Comparison of ENCODE assay signal across 28 cellular contexts in genomic region chr5:27532305-27532704, GRCh38.
"Had no signal": no experiment of that assay in that cellular context is flagged by ENCODE, and none has a peak within 500 bp of the region (broad histone marks: within the 10 kb centered on the region; RNA-seq: fewer than 3 reads in every experiment).

No MANE protein-coding gene starts in this region.

- DNase-seq: naive thymus-derived CD4-positive, alpha-beta T cell; natural killer cell; occipital lobe; ovary; posterior cingulate gyrus; psoas muscle; right cardiac atrium; stimulated activated CD4-positive, alpha-beta T cell treated with anti-CD3 and anti-CD28 coated beads, Interleukin-1b, Interleukin-23, amount 100 ng/mL, for 48 hours; stimulated activated CD4-positive, alpha-beta T cell treated with anti-CD3 and anti-CD28 coated beads, Interleukin-4, amount 100 ng/mL, for 1 hour; stimulated activated CD4-positive, alpha-beta T cell treated with anti-CD3 and anti-CD28 coated beads, Interleukin-4, amount 100 ng/mL, for 4 hours; stimulated activated CD8-positive, alpha-beta memory T cell treated with anti-CD3 and anti-CD28 coated beads, Interleukin-4, amount 100 ng/mL, for 48 hours; stimulated activated naive CD4-positive, alpha-beta T cell; stimulated activated naive CD8-positive, alpha-beta T cell treated with anti-CD3 and anti-CD28 coated beads, Interleukin-15, amount 100 ng/mL, for 72 hours; stimulated activated naive CD8-positive, alpha-beta T cell treated with anti-CD3 and anti-CD28 coated beads, Interleukin-15, Interleukin-2, amounts not matched to agents 100 U/mL and 50 U/mL, for 24 hours; testis; tibial artery; transverse colon; upper lobe of right lung; uterus had no signal

- H3K27ac ChIP-seq: neural progenitor cell, ovary, parathyroid adenoma, psoas muscle, skin epidermis, suprapubic skin, testis, tibial artery, transverse colon, upper lobe of right lung, uterus had no signal

- H3K27ac Mint-ChIP-seq: naive thymus-derived CD4-positive, alpha-beta T cell; natural killer cell; nephron; neural progenitor cell; progenitor cell of endocrine pancreas; stimulated activated memory B cell treated with anti-CD40 and anti-IgM and Interleukin-4, amounts not matched to agents 10 μg/mL and 1 μg/mL and 100 μg/mL, for 72 hours; stimulated activated naive CD8-positive, alpha-beta T cell treated with anti-CD3 and anti-CD28 coated beads, Interleukin-15, amount 100 ng/mL, for 72 hours; type B pancreatic cell had no signal

- H3K4me1 Mint-ChIP-seq: naive thymus-derived CD4-positive, alpha-beta T cell; natural killer cell; nephron; neural progenitor cell; stimulated activated memory B cell treated with anti-CD40 and anti-IgM and Interleukin-4, amounts not matched to agents 10 μg/mL and 1 μg/mL and 100 μg/mL, for 72 hours; stimulated activated naive CD8-positive, alpha-beta T cell treated with anti-CD3 and anti-CD28 coated beads, Interleukin-15, amount 100 ng/mL, for 72 hours had no signal

- H3K9me3 ChIP-seq: ovary, psoas muscle, suprapubic skin, testis, tibial artery, upper lobe of right lung, uterus had no signal

- H3K4me3 ChIP-seq: neural progenitor cell, ovary, psoas muscle, skin epidermis, suprapubic skin, testis, tibial artery, transverse colon, upper lobe of right lung, uterus had no signal

- H3K36me3 ChIP-seq: neural progenitor cell, ovary, suprapubic skin, tibial artery, transverse colon, upper lobe of right lung, uterus had no signal

- H3K27me3 ChIP-seq: neural progenitor cell, ovary, suprapubic skin, testis, tibial artery, transverse colon, upper lobe of right lung, uterus had no signal

- H3K4me3 Mint-ChIP-seq: naive thymus-derived CD4-positive, alpha-beta T cell; natural killer cell; nephron; neural progenitor cell; stimulated activated memory B cell treated with anti-CD40 and anti-IgM and Interleukin-4, amounts not matched to agents 10 μg/mL and 1 μg/mL and 100 μg/mL, for 72 hours; stimulated activated naive CD8-positive, alpha-beta T cell treated with anti-CD3 and anti-CD28 coated beads, Interleukin-15, amount 100 ng/mL, for 72 hours; type B pancreatic cell had no signal

- H3K4me1 ChIP-seq: neural progenitor cell, parathyroid adenoma, psoas muscle, suprapubic skin, testis, tibial artery, transverse colon, upper lobe of right lung, uterus had no signal

- H3K9me3 Mint-ChIP-seq: neural progenitor cell; stimulated activated memory B cell treated with anti-CD40 and anti-IgM and Interleukin-4, amounts not matched to agents 10 μg/mL and 1 μg/mL and 100 μg/mL, for 72 hours; type B pancreatic cell had no signal

- ATAC-seq: naive thymus-derived CD4-positive, alpha-beta T cell; natural killer cell; psoas muscle; right cardiac atrium; sciatic nerve; stimulated activated memory B cell treated with anti-CD40 and anti-IgM and Interleukin-4, amounts not matched to agents 10 μg/mL and 1 μg/mL and 100 μg/mL, for 72 hours; stimulated activated naive CD8-positive, alpha-beta T cell treated with anti-CD3 and anti-CD28 coated beads, Interleukin-15, amount 100 ng/mL, for 72 hours; stimulated activated naive CD8-positive, alpha-beta T cell treated with anti-CD3 and anti-CD28 coated beads, Interleukin-15, Interleukin-2, amounts not matched to agents 100 U/mL and 50 U/mL, for 24 hours; upper lobe of right lung had no signal

- H3K4me2 ChIP-seq: neural progenitor cell had no signal

- H3K36me3 Mint-ChIP-seq: naive thymus-derived CD4-positive, alpha-beta T cell; neural progenitor cell; stimulated activated memory B cell treated with anti-CD40 and anti-IgM and Interleukin-4, amounts not matched to agents 10 μg/mL and 1 μg/mL and 100 μg/mL, for 72 hours; type B pancreatic cell had no signal

- H3K79me2 ChIP-seq: parathyroid adenoma had no signal

- H2AFZ ChIP-seq: neural progenitor cell, parathyroid adenoma had no signal

- H3K27me3 Mint-ChIP-seq: naive thymus-derived CD4-positive, alpha-beta T cell; progenitor cell of endocrine pancreas; stimulated activated memory B cell treated with anti-CD40 and anti-IgM and Interleukin-4, amounts not matched to agents 10 μg/mL and 1 μg/mL and 100 μg/mL, for 72 hours; stimulated activated naive CD8-positive, alpha-beta T cell treated with anti-CD3 and anti-CD28 coated beads, Interleukin-15, amount 100 ng/mL, for 72 hours had no signal

- H3K9ac ChIP-seq: neural progenitor cell, parathyroid adenoma had no signal
